In the genomic region with DNA sequence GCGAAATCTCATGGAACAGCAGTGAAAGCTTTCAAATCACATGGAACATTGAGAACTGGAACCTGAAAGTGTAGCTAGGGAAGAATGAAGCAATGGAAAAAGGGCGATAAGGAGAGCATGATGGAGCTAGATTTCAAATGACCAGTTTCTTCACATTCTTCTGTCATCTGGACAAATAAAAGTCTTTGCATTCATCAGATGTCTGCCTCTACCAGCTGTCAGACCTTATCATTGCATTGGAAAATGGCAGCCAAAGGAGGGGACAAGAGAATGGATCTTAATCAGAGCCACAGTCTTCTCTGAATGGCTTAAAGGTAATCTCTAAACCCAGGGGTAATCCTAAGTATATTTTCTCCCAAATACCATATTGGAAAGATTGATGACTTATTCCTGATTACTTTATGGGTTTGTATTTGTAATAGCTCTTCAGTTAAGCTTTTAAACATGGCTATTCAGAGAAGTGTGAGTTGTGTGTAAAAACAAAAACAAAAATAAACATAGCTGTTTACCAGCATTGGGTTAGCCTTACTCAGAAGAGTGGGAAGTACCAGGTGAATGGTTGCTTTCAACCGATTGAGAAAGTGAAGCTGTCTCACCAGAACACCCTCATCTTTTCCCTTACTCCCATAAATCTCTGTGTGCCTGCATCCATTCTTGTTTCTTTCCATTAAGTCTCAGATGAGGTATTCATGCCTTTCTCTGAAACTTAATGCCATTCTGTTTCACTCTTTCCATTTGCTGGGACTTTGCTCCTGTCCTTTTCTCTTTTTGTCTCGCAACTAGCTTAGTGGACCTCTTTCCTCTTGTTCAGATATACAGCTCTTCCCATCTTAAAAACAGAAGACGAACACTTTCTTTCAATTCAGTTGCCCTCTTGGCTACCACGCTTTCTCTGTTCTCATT, we compare ENCODE assay signal across 1 cellular context.
TF ChIP-seq lines count a peak whose summit lies in the region.

No MANE protein-coding gene starts in this region.

TF ChIP-seq in WTC11, 78 proteins besides CTCF, POLR2A, EP300 and RAD21 (continued from another document):
- TF ChIP-seq ZNF263 (CRISPR knock-in tag; IDR thresholded peaks at IDR 0.05; ENCODE audit: low read depth) (no peak), SP1 (CRISPR knock-in tag; conservative IDR thresholded peaks at IDR 0.05) (no peak), FOXK1 (CRISPR knock-in tag; IDR thresholded peaks at IDR 0.05) (no peak), TEAD1 (CRISPR knock-in tag; IDR thresholded peaks at IDR 0.05) (no peak), SMAD4 (CRISPR knock-in tag; IDR thresholded peaks at IDR 0.05) (no peak), ZNF219 (CRISPR knock-in tag; IDR thresholded peaks at IDR 0.05; ENCODE audit: borderline replicate concordance) (no peak), ESRRA (CRISPR knock-in tag; IDR thresholded peaks at IDR 0.05; ENCODE audit: borderline replicate concordance) (no peak), ZNF396 (CRISPR knock-in tag; IDR thresholded peaks at IDR 0.05; ENCODE audit: borderline replicate concordance) (no peak)
- TF ChIP-seq, protein P1, sequence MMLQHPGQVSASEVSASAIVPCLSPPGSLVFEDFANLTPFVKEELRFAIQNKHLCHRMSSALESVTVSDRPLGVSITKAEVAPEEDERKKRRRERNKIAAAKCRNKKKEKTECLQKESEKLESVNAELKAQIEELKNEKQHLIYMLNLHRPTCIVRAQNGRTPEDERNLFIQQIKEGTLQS (CRISPR knock-in tag; conservative IDR thresholded peaks at IDR 0.05) = no peak
- TF ChIP-seq, protein P2, sequence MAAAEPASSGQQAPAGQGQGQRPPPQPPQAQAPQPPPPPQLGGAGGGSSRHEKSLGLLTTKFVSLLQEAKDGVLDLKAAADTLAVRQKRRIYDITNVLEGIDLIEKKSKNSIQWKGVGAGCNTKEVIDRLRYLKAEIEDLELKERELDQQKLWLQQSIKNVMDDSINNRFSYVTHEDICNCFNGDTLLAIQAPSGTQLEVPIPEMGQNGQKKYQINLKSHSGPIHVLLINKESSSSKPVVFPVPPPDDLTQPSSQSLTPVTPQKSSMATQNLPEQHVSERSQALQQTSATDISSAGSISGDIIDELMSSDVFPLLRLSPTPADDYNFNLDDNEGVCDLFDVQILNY (CRISPR knock-in tag; IDR thresholded peaks at IDR 0.05) = no peak
- TF ChIP-seq, protein P3, sequence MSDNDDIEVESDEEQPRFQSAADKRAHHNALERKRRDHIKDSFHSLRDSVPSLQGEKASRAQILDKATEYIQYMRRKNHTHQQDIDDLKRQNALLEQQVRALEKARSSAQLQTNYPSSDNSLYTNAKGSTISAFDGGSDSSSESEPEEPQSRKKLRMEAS (CRISPR knock-in tag; IDR thresholded peaks at IDR 0.05) = no peak
- TF ChIP-seq, protein P4, sequence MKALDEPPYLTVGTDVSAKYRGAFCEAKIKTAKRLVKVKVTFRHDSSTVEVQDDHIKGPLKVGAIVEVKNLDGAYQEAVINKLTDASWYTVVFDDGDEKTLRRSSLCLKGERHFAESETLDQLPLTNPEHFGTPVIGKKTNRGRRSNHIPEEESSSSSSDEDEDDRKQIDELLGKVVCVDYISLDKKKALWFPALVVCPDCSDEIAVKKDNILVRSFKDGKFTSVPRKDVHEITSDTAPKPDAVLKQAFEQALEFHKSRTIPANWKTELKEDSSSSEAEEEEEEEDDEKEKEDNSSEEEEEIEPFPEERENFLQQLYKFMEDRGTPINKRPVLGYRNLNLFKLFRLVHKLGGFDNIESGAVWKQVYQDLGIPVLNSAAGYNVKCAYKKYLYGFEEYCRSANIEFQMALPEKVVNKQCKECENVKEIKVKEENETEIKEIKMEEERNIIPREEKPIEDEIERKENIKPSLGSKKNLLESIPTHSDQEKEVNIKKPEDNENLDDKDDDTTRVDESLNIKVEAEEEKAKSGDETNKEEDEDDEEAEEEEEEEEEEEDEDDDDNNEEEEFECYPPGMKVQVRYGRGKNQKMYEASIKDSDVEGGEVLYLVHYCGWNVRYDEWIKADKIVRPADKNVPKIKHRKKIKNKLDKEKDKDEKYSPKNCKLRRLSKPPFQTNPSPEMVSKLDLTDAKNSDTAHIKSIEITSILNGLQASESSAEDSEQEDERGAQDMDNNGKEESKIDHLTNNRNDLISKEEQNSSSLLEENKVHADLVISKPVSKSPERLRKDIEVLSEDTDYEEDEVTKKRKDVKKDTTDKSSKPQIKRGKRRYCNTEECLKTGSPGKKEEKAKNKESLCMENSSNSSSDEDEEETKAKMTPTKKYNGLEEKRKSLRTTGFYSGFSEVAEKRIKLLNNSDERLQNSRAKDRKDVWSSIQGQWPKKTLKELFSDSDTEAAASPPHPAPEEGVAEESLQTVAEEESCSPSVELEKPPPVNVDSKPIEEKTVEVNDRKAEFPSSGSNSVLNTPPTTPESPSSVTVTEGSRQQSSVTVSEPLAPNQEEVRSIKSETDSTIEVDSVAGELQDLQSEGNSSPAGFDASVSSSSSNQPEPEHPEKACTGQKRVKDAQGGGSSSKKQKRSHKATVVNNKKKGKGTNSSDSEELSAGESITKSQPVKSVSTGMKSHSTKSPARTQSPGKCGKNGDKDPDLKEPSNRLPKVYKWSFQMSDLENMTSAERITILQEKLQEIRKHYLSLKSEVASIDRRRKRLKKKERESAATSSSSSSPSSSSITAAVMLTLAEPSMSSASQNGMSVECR (CRISPR knock-in tag; IDR thresholded peaks at IDR 0.05; ENCODE audit: borderline replicate concordance) = no peak
